In genomic region chr20:25234009-25234849, GRCh38 we compare ENCODE assay signal across 7 cellular contexts. TPM values are rescaled to one million over a fixed set of nuclear protein-coding genes. Genes with fewer than 3 reads are reported as not detected.
A peak's percentile ranks its signal among the peaks of the same experiment; 100 is the strongest.
DNase-seq lines count a peak whose midpoint lies in the region; ATAC-seq, FAIRE-seq and TF ChIP-seq lines count a peak whose summit lies in the region.
"Not testable (repeated sequence)": the region's sequence is repeated elsewhere in the genome, so short reads cannot be mapped to it uniquely, and the experiment has no call there.

No MANE protein-coding gene starts in this region.

- BruUV-seq in PC-9 (replicated peaks; lab: Mats Ljungman, UMichigan): not testable (repeated sequence)

- H3K79me2 ChIP-seq in PC-9 (ENCODE audit: low read depth); astrocyte (ENCODE audit: insufficient read depth, low read length); keratinocyte (ENCODE audit: control insufficient read depth, insufficient read depth, low read length): not testable (repeated sequence)

- POLR2A ChIA-PET in PC-9 (lab: Charles Lee; ENCODE audit: unreplicated experiment): interaction anchor here (1.6 kb wide), 1 partner anchor 13 kb away, joined by 8 read pairs; the partner anchor contains the start of gene PYGB

- H4K20me1 ChIP-seq in PC-9 (ENCODE audit: insufficient read depth); astrocyte (ENCODE audit: insufficient read depth, low read length); keratinocyte (ENCODE audit: control insufficient read depth, extremely low read depth, insufficient read depth, low read length): not testable (repeated sequence)

- not testable (repeated sequence) for H3K4me3 ChIP-seq in PC-9; astrocyte (ENCODE audit: insufficient read depth, low read depth, low read length); endodermal cell (ENCODE audit: low read length); keratinocyte (ENCODE audit: control insufficient read depth in 2 of 3, extremely low read depth in 1 of 3, insufficient read depth in 2 of 3, low read depth in 1 of 3, low read length in 3 of 3); thoracic aorta

- H3K27me3 ChIP-seq in PC-9 (ENCODE audit: insufficient read depth, low read depth); astrocyte (ENCODE audit: insufficient read depth, low read length); endodermal cell (ENCODE audit: control insufficient read depth, insufficient read depth, low read length, poor library complexity, severe bottlenecking); keratinocyte (ENCODE audit: control insufficient read depth, extremely low read depth, insufficient read depth, low read length); thoracic aorta (replicated peaks; ENCODE audit: insufficient read depth): not testable (repeated sequence)

- H3K36me3 Mint-ChIP-seq in HFFc6 (ENCODE audit: low read depth); astrocyte (ENCODE audit: low read depth, unreplicated experiment); endodermal cell (ENCODE audit: low read depth); osteocyte (ENCODE audit: unreplicated experiment): not testable (repeated sequence)

- intact Hi-C loops in PC-9 (cut with micrococcal nuclease; ENCODE audit: unreplicated experiment): not testable (repeated sequence)

- H3K27ac Mint-ChIP-seq in HFFc6 (peak overlapping the region; percentile 38), astrocyte (ENCODE audit: unreplicated experiment) (peak overlapping the region; percentile 88), endodermal cell (peak overlapping the region; percentile 87), osteocyte (ENCODE audit: unreplicated experiment) (peak overlapping the region; percentile 94)

- H3K9me2 ChIP-seq in PC-9 (ENCODE audit: insufficient read depth): not testable (repeated sequence)

- H3K4me1 Mint-ChIP-seq in HFFc6 (ENCODE audit: low read depth) (peaks cover 52% of the 10 kb centered on the region), astrocyte (ENCODE audit: low read depth, unreplicated experiment) (peaks cover 37% of the 10 kb centered on the region), endodermal cell (peaks cover 41% of the 10 kb centered on the region), osteocyte (ENCODE audit: unreplicated experiment) (peaks cover 76% of the 10 kb centered on the region)

- peaks cover 39% of the 10 kb centered on the region for H3F3A ChIP-seq in PC-9 (ENCODE audit: insufficient read depth, low read depth)

- FAIRE-seq in astrocyte (lab: Jason Lieb, UNC); keratinocyte (lab: Jason Lieb, UNC): not testable (repeated sequence)

- peak overlapping the region; percentile 77 for H3K4me2 ChIP-seq in PC-9
- peak overlapping the region; percentile 13 for H3K4me2 ChIP-seq in astrocyte (ENCODE audit: low read length)
- not testable (repeated sequence) for H3K4me2 ChIP-seq in keratinocyte (ENCODE audit: control insufficient read depth, extremely low read depth, insufficient read depth, low read depth, low read length)

- not testable (repeated sequence) for H3K9me3 Mint-ChIP-seq in HFFc6; astrocyte (ENCODE audit: unreplicated experiment); endodermal cell; osteocyte (ENCODE audit: unreplicated experiment)

- H3K27ac ChIP-seq in PC-9 (peak overlapping the region; percentile 82), keratinocyte (ENCODE audit: control insufficient read depth, insufficient read depth, low read length) (peak overlapping the region; percentile 55), thoracic aorta (peak overlapping the region; percentile 59 to 78)
- not testable (repeated sequence) for H3K27ac ChIP-seq in astrocyte (ENCODE audit: low read depth, low read length); endodermal cell (ENCODE audit: low read depth, low read length)

- not testable (repeated sequence) for ATAC-seq in thoracic aorta (ENCODE audit: insufficient number of reproducible peaks, low FRiP score, low read depth)

- not testable (repeated sequence) for TF ChIP-seq CTCF in HFFc6 (IDR thresholded peaks at IDR 0.05); PC-9 (conservative IDR thresholded peaks at IDR 0.05); astrocyte (IDR thresholded peaks at IDR 0.05; ENCODE audit: insufficient read depth, low read depth, low read length); endodermal cell (conservative IDR thresholded peaks at IDR 0.05); keratinocyte (optimal IDR thresholded peaks at IDR 0.05 in 1 of 3, IDR thresholded peaks at IDR 0.05 in 1 of 3, conservative IDR thresholded peaks at IDR 0.05 in 1 of 3; ENCODE audit: extremely low read depth in 1 of 3, insufficient read depth in 2 of 3, low read length in 3 of 3); osteocyte (IDR thresholded peaks at IDR 0.05); thoracic aorta (IDR thresholded peaks at IDR 0.05)

- not testable (repeated sequence) for H3K27me3 Mint-ChIP-seq in HFFc6 (ENCODE audit: insufficient read depth); astrocyte (ENCODE audit: low read depth, unreplicated experiment); endodermal cell (ENCODE audit: insufficient read depth); osteocyte (ENCODE audit: unreplicated experiment)

- not testable (repeated sequence) for H3K36me3 ChIP-seq in PC-9 (ENCODE audit: low read depth); astrocyte (ENCODE audit: insufficient read depth, low read length); endodermal cell (ENCODE audit: control insufficient read depth, insufficient read depth, low read length); keratinocyte (ENCODE audit: control insufficient read depth in 2 of 2, extremely low read depth in 1 of 2, insufficient read depth in 2 of 2, low read length in 2 of 2); thoracic aorta

- 61 to 94% methylated on average over 3 to 7 of the region's 8 CpGs for WGBS in endodermal cell (ENCODE audit: insufficient coverage in 1 of 2, insufficient read length in 1 of 2), 2 experiments

- H3K9me3 ChIP-seq in PC-9 (ENCODE audit: insufficient read depth, low read depth); astrocyte (ENCODE audit: insufficient read depth, low read depth, low read length); endodermal cell (ENCODE audit: control insufficient read depth, low read length); keratinocyte (ENCODE audit: control insufficient read depth, low read depth, low read length); thoracic aorta: not testable (repeated sequence)

- not testable (repeated sequence) for H3K4me3 Mint-ChIP-seq in HFFc6; astrocyte (ENCODE audit: unreplicated experiment); endodermal cell; osteocyte (ENCODE audit: unreplicated experiment)

- not testable (repeated sequence) for H3K9ac ChIP-seq in astrocyte (ENCODE audit: low read length); endodermal cell (ENCODE audit: extremely low read depth, low read length, poor library complexity, severe bottlenecking); keratinocyte (ENCODE audit: control insufficient read depth, extremely low read depth, insufficient read depth, low read length)

- CTCF ChIA-PET in PC-9 (lab: Charles Lee): not testable (repeated sequence)

- H3K9me1 ChIP-seq in keratinocyte (ENCODE audit: control insufficient read depth, extremely low read depth, insufficient read depth, low read length): not testable (repeated sequence)

- not testable (repeated sequence) for H2AFZ ChIP-seq in PC-9; astrocyte (ENCODE audit: low read depth, low read length); keratinocyte (ENCODE audit: control insufficient read depth, low read length)

- DNase-seq in HFFc6; PC-9; astrocyte (ENCODE audit: low read depth); endodermal cell; keratinocyte (ENCODE audit: low read depth, low spot score); osteocyte (ENCODE audit: extremely low spot score, unreplicated experiment); thoracic aorta (ENCODE audit: low spot score): not testable (repeated sequence)

- H3K4me1 ChIP-seq in PC-9 (replicated peaks; ENCODE audit: insufficient read depth): peaks cover 67% of the 10 kb centered on the region
- H3K4me1 ChIP-seq in astrocyte (ENCODE audit: insufficient read depth, low read length): peaks cover 36% of the 10 kb centered on the region
- not testable (repeated sequence) for H3K4me1 ChIP-seq in endodermal cell (ENCODE audit: control insufficient read depth, insufficient read depth, low read length)
- peaks cover 59% of the 10 kb centered on the region for H3K4me1 ChIP-seq in keratinocyte (ENCODE audit: control insufficient read depth, extremely low read depth, insufficient read depth, low read length)
- H3K4me1 ChIP-seq in thoracic aorta (ENCODE audit: control insufficient read depth in 1 of 2, low read depth in 2 of 2): peaks cover 31 to 82% of the 10 kb centered on the region in 2 donors

- dilution Hi-C loops in keratinocyte (cut with MboI; ENCODE audit: extremely low pct_ligation_motif_present, low sequenced_read_pairs): not testable (repeated sequence)

RNA-seq across cellular contexts. Expression of gene PYGB, which starts 13.7 kb away (rescaled TPM):
- total RNA-seq in HFFc6 (2021; fragmentation: NEBNext Ultra II Directional; extraction: Animal tissue kit (Norgen Biotek cat#: 25700)): 10 to 100 TPM; 65.4 to 75.6 (median 70.2) TPM
- 127 and 133 TPM in 2 replicates for total RNA-seq in PC-9 (2021)
- 199 and 206 TPM in 2 replicates for total RNA-seq in astrocyte
- 10 to 100 TPM; 59.3 to 66.8 TPM for total RNA-seq in endodermal cell
- polyA plus RNA-seq in endodermal cell (2013, experiment 1 of 2): 48.4 TPM
- polyA plus RNA-seq in endodermal cell (2013, experiment 2 of 2): 48.7 TPM
- polyA plus RNA-seq in keratinocyte: 78.3 to 135 TPM (median 100 TPM) in 3 replicates
- polyA plus RNA-seq in keratinocyte (2011; ENCODE audit: low read depth): 73.7 TPM
- 67.6 and 112 TPM in 2 replicates for polyA plus RNA-seq in keratinocyte (2011; cell fraction: cytosol; rRNA removed)
- 224 and 265 TPM in 2 replicates for polyA plus RNA-seq in keratinocyte (2011; cell fraction: nucleus; rRNA removed)
- polyA plus RNA-seq in keratinocyte (2012; ENCODE audit: low replicate concordance): 159 and 171 TPM in 2 replicates
- 137 to 269 TPM (median 175 TPM) in 3 replicates for polyA minus RNA-seq in keratinocyte
- polyA minus RNA-seq in keratinocyte (2011; cell fraction: cytosol; rRNA and poly(A)+ RNA removed): 166 TPM
- 137 and 167 TPM in 2 replicates for polyA minus RNA-seq in keratinocyte (2011; cell fraction: nucleus; rRNA and poly(A)+ RNA removed)
- total RNA-seq in osteocyte: 234 and 251 TPM in 2 replicates
- 100 to 1,000 TPM; 124 to 256 TPM for total RNA-seq in thoracic aorta

RNA-seq across cellular contexts. Expression of gene ENTPD6, which starts 38.7 kb away (rescaled TPM):
- 10 to 100 TPM; 46.2 to 53.2 (median 51.6) TPM for total RNA-seq in HFFc6 (2021; fragmentation: NEBNext Ultra II Directional; extraction: Animal tissue kit (Norgen Biotek cat#: 25700))
- total RNA-seq in PC-9 (2021) (75.5 and 80.4 TPM in 2 replicates), astrocyte (50.7 and 57.8 TPM in 2 replicates), endodermal cell (10 to 100 TPM; 77.1 to 93.6 TPM), osteocyte (62.0 and 62.5 TPM in 2 replicates), thoracic aorta (100 to 1,000 TPM in 1 of 2 donors, 10 to 100 TPM in 1; 82.0 to 107 TPM)
- 49.8 TPM for polyA plus RNA-seq in endodermal cell (2013, experiment 1 of 2)
- polyA plus RNA-seq in endodermal cell (2013, experiment 2 of 2): 44.7 TPM
- polyA plus RNA-seq in keratinocyte: 57.8 to 62.0 TPM (median 58.0 TPM) in 3 replicates
- polyA plus RNA-seq in keratinocyte (2011; ENCODE audit: low read depth): 21.1 TPM
- polyA plus RNA-seq in keratinocyte (2011; cell fraction: cytosol; rRNA removed): 34.1 and 47.9 TPM in 2 replicates
- polyA plus RNA-seq in keratinocyte (2011; cell fraction: nucleus; rRNA removed): 110 and 122 TPM in 2 replicates
- polyA plus RNA-seq in keratinocyte (2012; ENCODE audit: low replicate concordance): 45.3 and 56.1 TPM in 2 replicates
- polyA minus RNA-seq in keratinocyte: 55.2 to 77.9 TPM (median 63.6 TPM) in 3 replicates
- polyA minus RNA-seq in keratinocyte (2011; cell fraction: cytosol; rRNA and poly(A)+ RNA removed): 44.1 TPM
- polyA minus RNA-seq in keratinocyte (2011; cell fraction: nucleus; rRNA and poly(A)+ RNA removed): 48.5 and 57.2 TPM in 2 replicates

Comparison
In these comparisons a context has a peak if more than half of its experiments do, and no peak if none do; other contexts are left out.
1. H3K27ac Mint-ChIP-seq: peak in every context shown above with its lines; median percentile 94 in osteocyte; 88 in astrocyte; 87 in endodermal cell; 38 in HFFc6.